In the genomic region with DNA sequence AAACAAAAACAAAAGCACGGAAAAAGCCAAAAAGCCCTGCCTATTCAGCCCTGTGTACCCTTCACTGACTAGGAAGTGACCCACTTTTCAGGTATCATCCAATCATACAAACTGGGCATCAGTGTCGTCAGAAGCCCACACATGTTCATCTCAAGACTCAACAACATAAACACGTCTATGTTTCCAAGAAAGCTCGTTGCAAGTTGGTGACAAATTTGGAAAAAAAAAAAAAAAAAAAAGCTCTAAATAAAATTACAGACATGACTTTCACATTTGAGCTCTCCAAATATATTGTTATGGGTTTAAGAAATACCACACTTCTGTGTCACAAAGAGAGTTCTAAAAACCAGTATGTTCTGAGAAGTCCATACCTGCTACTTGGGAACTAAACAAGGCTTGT, we compare ENCODE assay signal across 11 cellular contexts.
DNase-seq lines count a peak whose midpoint lies in the region; ATAC-seq and TF ChIP-seq lines count a peak whose summit lies in the region.
"Had no signal": no experiment of that assay in that cellular context is flagged by ENCODE, and none has a peak within 500 bp of the region (broad histone marks: within the 10 kb centered on the region; RNA-seq: fewer than 3 reads in every experiment).

No MANE protein-coding gene starts in this region.

- H3K27ac ChIP-seq in Peyer's patch (peak overlapping the region; percentile 45 to 70 (median 67)), gastrocnemius medialis (peak overlapping the region; percentile 91 to 97 (median 94))
- H3K27ac ChIP-seq: lower lobe of right lung had no signal

- H3K4me1 ChIP-seq in Peyer's patch (peaks cover 0 to 31% (median 3%) of the 10 kb centered on the region in 4 donors), gastrocnemius medialis (peaks cover 44 to 65% of the 10 kb centered on the region in 2 donors)

- H3K4me3 ChIP-seq in Peyer's patch, result peak overlapping the region in 1 of 4 donors; percentile 43
- peak overlapping the region; percentile 61 to 81 (median 68) for H3K4me3 ChIP-seq in gastrocnemius medialis
- H3K4me3 ChIP-seq: body of pancreas, lower lobe of right lung, sigmoid colon had no signal

- H3K9me3 ChIP-seq in Peyer's patch, result no peaks in the 10 kb centered on the region
- no peaks in the 10 kb centered on the region for H3K9me3 ChIP-seq in gastrocnemius medialis
- H3K9me3 ChIP-seq: body of pancreas, lower lobe of right lung, sigmoid colon had no signal

- H3K36me3 ChIP-seq in Peyer's patch (no peaks in the 10 kb centered on the region), gastrocnemius medialis (peaks cover 0 to 11% of the 10 kb centered on the region in 2 donors)

- intact Hi-C loops in gastrocnemius medialis (cut with DNase I; ENCODE audit: low total_unique reads), result no loop called here

- in situ Hi-C loops in gastrocnemius medialis (cut with MboI; ENCODE audit: low sequenced_read_pairs in 4 of 4), result no loop called here

- ATAC-seq in gastrocnemius medialis, result peak in 1 of 2 donors; percentile 12
- ATAC-seq: body of pancreas, lower lobe of right lung had no signal

- DNase-seq in EH (ENCODE audit: low read depth) (peak; percentile 43), Peyer's patch (no peak), gastrocnemius medialis (no peak), UCSD-AML1 (lab: John Stamatoyannopoulos, UW; ENCODE audit: unreplicated experiment) (no peak), NCI-H1092 treated with DMSO at 0.1 percent for 48 hours (lab: John Stamatoyannopoulos, UW) (no peak), NCI-H2081 (lab: John Stamatoyannopoulos, UW) (no peak)
- DNase-seq in effector CD4-positive, alpha-beta T cell, result peak; percentile 50
- DNase-seq: body of pancreas, DND-41, lower lobe of right lung, sigmoid colon had no signal

- TF ChIP-seq POLR2A in Peyer's patch (IDR thresholded peaks at IDR 0.05) (no peak), gastrocnemius medialis (IDR thresholded peaks at IDR 0.05) (peak in 1 of 2 donors; percentile 42)

- H3K27me3 ChIP-seq in Peyer's patch, result no peaks in the 10 kb centered on the region
- H3K27me3 ChIP-seq in gastrocnemius medialis, result no peaks in the 10 kb centered on the region
- H3K27me3 ChIP-seq: body of pancreas, sigmoid colon had no signal

- TF ChIP-seq CTCF in Peyer's patch (IDR thresholded peaks at IDR 0.05) (no peak), gastrocnemius medialis (IDR thresholded peaks at IDR 0.05 in 4 of 5, conservative IDR thresholded peaks at IDR 0.05 in 1 of 5) (no peak)

Comparison
In these comparisons a context has a peak if more than half of its experiments do, and no peak if none do; other contexts are left out.
1. DNase-seq: peak in EH (single experiment) and effector CD4-positive, alpha-beta T cell (single experiment); none in Peyer's patch (0 of 3), gastrocnemius medialis (0 of 2), UCSD-AML1 (single experiment), NCI-H1092 treated with DMSO at 0.1 percent for 48 hours (single experiment) and NCI-H2081 (0 of 2).